In genomic region chr21:36125513-36126121, GRCh38 we compare ENCODE assay signal across 8 cellular contexts. TPM values are rescaled to one million over a fixed set of nuclear protein-coding genes. Genes with fewer than 3 reads are reported as not detected.
DNase-seq lines count a peak whose midpoint lies in the region; ATAC-seq and TF ChIP-seq lines count a peak whose summit lies in the region.

No MANE protein-coding gene starts in this region.

- H2AFZ ChIP-seq in Loucy (ENCODE audit: low read length) = peak overlapping the region; percentile 56; the same call in 1 of the 2 replicates

- TF ChIP-seq CTCF in Loucy (conservative IDR thresholded peaks at IDR 0.05; ENCODE audit: low read length) = peak; percentile 95

- H3K4me1 ChIP-seq in Loucy (ENCODE audit: insufficient read depth, low read length, poor library complexity, severe bottlenecking) = peaks cover 14% of the 10 kb centered on the region

- ATAC-seq in GM18520 (IDR thresholded peaks at IDR 0.05; ENCODE audit: unreplicated experiment) (no peak), GM21381 (IDR thresholded peaks at IDR 0.05; ENCODE audit: unreplicated experiment) (no peak)

- H3K27me3 ChIP-seq in Loucy (ENCODE audit: insufficient read depth, low read length, poor library complexity, severe bottlenecking) = no peaks in the 10 kb centered on the region

- no peaks in the 10 kb centered on the region for H3K79me2 ChIP-seq in Loucy (ENCODE audit: insufficient read depth, low read length)

- no peak overlapping the region for H3K4me3 ChIP-seq in Loucy (ENCODE audit: low read length, poor library complexity, severe bottlenecking)

- no peaks in the 10 kb centered on the region for H3K36me3 ChIP-seq in Loucy (ENCODE audit: insufficient read depth, low read length)

- no peak overlapping the region for H3K4me2 ChIP-seq in Loucy (ENCODE audit: low read depth, low read length, poor library complexity, severe bottlenecking)

- H3K9me3 ChIP-seq in Loucy (ENCODE audit: insufficient read depth, low read depth, low read length) = no peaks in the 10 kb centered on the region

- no peak overlapping the region for H3K9ac ChIP-seq in Loucy (ENCODE audit: low read depth, low read length, poor library complexity, severe bottlenecking)

- H3F3A ChIP-seq in Loucy (ENCODE audit: low read depth) = 0 out of 2 replicates have a peak, but pooled peaks cover 6% of the 10 kb centered on the region

- H3K9me2 ChIP-seq in Loucy (replicated peaks; ENCODE audit: low read depth, low read length) = no peaks in the 10 kb centered on the region

- DNase-seq in G401 (ENCODE audit: low spot score) (peak; percentile 73), SKM-1 (lab: John Stamatoyannopoulos, UW; ENCODE audit: unreplicated experiment) (peak; percentile 44), amniotic epithelial cell (ENCODE audit: low read depth) (peak; percentile 49), iPS-NIHi11 (ENCODE audit: low spot score) (peak; percentile 45)
- peak; percentile 19 to 30 for DNase-seq in stimulated activated CD4-positive, alpha-beta T cell treated with anti-CD3 and anti-CD28 coated beads, Interleukin-15, amount 100 ng/mL, for 1 hour (ENCODE audit: low read depth in 1 of 2, low spot score in 1 of 2)

- in situ Hi-C loops in G401 (cut with HindIII; ENCODE audit: low sequenced_read_pairs) = no loop called here

- no peaks in the 10 kb centered on the region for H4K20me1 ChIP-seq in Loucy (ENCODE audit: insufficient read depth, low read length, poor library complexity, severe bottlenecking)

RNA-seq across cellular contexts. Expression of gene CBR3, which starts 9.3 kb away (rescaled TPM):
- 39.2 and 53.8 TPM in 2 replicates for total RNA-seq in G401 (2014; rRNA removed; shearing (Covaris generic))

RNA-seq across cellular contexts. Expression of gene DOP1B, which starts 31.0 kb away (rescaled TPM):
- 4.0 and 4.1 TPM in 2 replicates for total RNA-seq in G401 (2014; rRNA removed; shearing (Covaris generic))

RNA-seq across cellular contexts. Expression of gene CBR1, which starts 55.8 kb away (rescaled TPM):
- total RNA-seq in G401 (2014; rRNA removed; shearing (Covaris generic)) = 4.4 and 6.6 TPM in 2 replicates
